ENCODE assay signal across 1 cellular context in genomic region chr16:4529085-4530060, GRCh38.
TF ChIP-seq lines count a peak whose summit lies in the region.

No MANE protein-coding gene starts in this region.

TF ChIP-seq in GM12878, 131 proteins besides CTCF, POLR2A, EP300 and RAD21 (continues in another document):
- TF ChIP-seq RFX5 (IDR thresholded peaks at IDR 0.05; ENCODE audit: low read depth, low read length) (no peak), ETV6 (conservative IDR thresholded peaks at IDR 0.05 in 1 of 2, IDR thresholded peaks at IDR 0.05 in 1 of 2; ENCODE audit: borderline replicate concordance in 1 of 2, low read depth in 1 of 2) (no peak), NBN (IDR thresholded peaks at IDR 0.05) (no peak), ZNF24 (IDR thresholded peaks at IDR 0.05) (no peak), FOS (IDR thresholded peaks at IDR 0.05; ENCODE audit: borderline replicate concordance, extremely low read depth, insufficient read length) (no peak), RELB (IDR thresholded peaks at IDR 0.05; ENCODE audit: low read depth) (0 out of 2 replicates have a peak, but pooled peaks have one; percentile 18), EGR1 (IDR thresholded peaks at IDR 0.05; ENCODE audit: borderline replicate concordance in 1 of 2, low read depth in 2 of 2, low read length in 2 of 2) (no peak), BCLAF1 (IDR thresholded peaks at IDR 0.05) (no peak), ZNF207 (IDR thresholded peaks at IDR 0.05; ENCODE audit: borderline replicate concordance) (no peak), HDAC6 (IDR thresholded peaks at IDR 0.05; ENCODE audit: unreplicated experiment) (no peak), PAX5 (IDR thresholded peaks at IDR 0.05; ENCODE audit: borderline replicate concordance, low read depth, low read length) (no peak), SMAD1 (IDR thresholded peaks at IDR 0.05; ENCODE audit: low read depth, partially characterized antibody) (no peak), STAT1 (conservative IDR thresholded peaks at IDR 0.05) (no peak), E2F4 (IDR thresholded peaks at IDR 0.05; ENCODE audit: low read depth, low read length) (no peak), USF2 (IDR thresholded peaks at IDR 0.05; ENCODE audit: borderline replicate concordance, low read depth, low read length) (no peak), SREBF1 (IDR thresholded peaks at IDR 0.05; ENCODE audit: low read length) (no peak), ZNF384 (IDR thresholded peaks at IDR 0.05; ENCODE audit: borderline replicate concordance, low read depth, low read length) (peak; percentile 33; the same call in 1 of the 2 replicates), RUNX3 (IDR thresholded peaks at IDR 0.05; ENCODE audit: low read length) (peak; percentile 62), ATF2 (IDR thresholded peaks at IDR 0.05; ENCODE audit: low read length) (no peak), PBX3 (IDR thresholded peaks at IDR 0.05; ENCODE audit: insufficient replicate concordance, low read depth, low read length) (no peak), EZH2 (IDR thresholded peaks at IDR 0.05; ENCODE audit: borderline replicate concordance, control insufficient read depth, low read depth, low read length) (no peak), NKRF (conservative IDR thresholded peaks at IDR 0.05) (no peak), KDM1A (IDR thresholded peaks at IDR 0.05; ENCODE audit: borderline replicate concordance) (no peak), ZNF687 (IDR thresholded peaks at IDR 0.05) (0 out of 2 replicates have a peak, but pooled peaks have one; percentile 40), BMI1 (IDR thresholded peaks at IDR 0.05; ENCODE audit: borderline replicate concordance) (no peak), CBX5 (IDR thresholded peaks at IDR 0.05; ENCODE audit: low read depth) (no peak), MEF2B (IDR thresholded peaks at IDR 0.05; ENCODE audit: partially characterized antibody, poor library complexity, severe bottlenecking) (no peak), TBL1XR1 (IDR thresholded peaks at IDR 0.05; ENCODE audit: low read depth, low read length) (no peak), MTA2 (IDR thresholded peaks at IDR 0.05; ENCODE audit: low read depth) (0 out of 2 replicates have a peak, but pooled peaks have one; percentile 21), TCF3 (IDR thresholded peaks at IDR 0.05; ENCODE audit: borderline replicate concordance, insufficient read depth, low read depth, low read length) (no peak), RBBP5 (conservative IDR thresholded peaks at IDR 0.05) (no peak), E2F8 (IDR thresholded peaks at IDR 0.05; ENCODE audit: low read depth, partially characterized antibody) (no peak), TAF1 (IDR thresholded peaks at IDR 0.05; ENCODE audit: borderline replicate concordance, low read depth, low read length) (peak; percentile 33; the same call in 1 of the 2 replicates), FOXK2 (IDR thresholded peaks at IDR 0.05) (no peak), ZBED1 (IDR thresholded peaks at IDR 0.05; ENCODE audit: borderline replicate concordance) (no peak), RCOR1 (conservative IDR thresholded peaks at IDR 0.05; ENCODE audit: low read depth, low read length) (no peak), JUND (IDR thresholded peaks at IDR 0.05; ENCODE audit: low read depth, low read length) (no peak), TCF12 (IDR thresholded peaks at IDR 0.05; ENCODE audit: low read depth, low read length) (0 out of 2 replicates have a peak, but pooled peaks have one; percentile 24), RELA (IDR thresholded peaks at IDR 0.05; ENCODE audit: borderline replicate concordance, partially characterized antibody) (no peak), SMC3 (IDR thresholded peaks at IDR 0.05; ENCODE audit: borderline replicate concordance, low read length) (no peak), DPF2 (IDR thresholded peaks at IDR 0.05) (0 out of 2 replicates have a peak, but pooled peaks have one; percentile 41), IKZF2 (IDR thresholded peaks at IDR 0.05) (peak in 1 of 2 experiments; percentile 41; a peak in 2 of 4 replicates), USF1 (IDR thresholded peaks at IDR 0.05; ENCODE audit: borderline replicate concordance, extremely low read length, insufficient read depth, low read depth, low read length) (peak; percentile 37)
